ENCODE assay signal across 29 cellular contexts in the genomic region with DNA sequence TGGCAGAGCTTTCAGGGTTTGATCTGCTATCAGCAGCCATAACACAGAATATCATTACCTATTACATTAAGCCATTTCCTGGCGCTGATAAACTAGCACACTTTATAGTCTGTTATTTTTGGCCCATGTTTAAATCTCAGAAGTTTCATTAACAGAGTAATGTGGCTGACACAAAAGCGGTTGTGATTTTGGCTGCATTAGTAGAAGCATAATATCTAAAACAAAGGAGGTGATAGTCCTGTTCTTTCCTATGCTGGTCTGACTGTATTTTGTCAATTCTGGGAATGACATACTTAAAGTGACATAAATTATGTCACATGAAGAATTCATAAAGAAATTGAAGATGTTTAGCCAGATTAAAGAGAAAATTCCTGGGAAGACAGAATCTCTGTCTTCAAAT.
"Had no signal": no experiment of that assay in that cellular context is flagged by ENCODE, and none has a peak within 500 bp of the region (broad histone marks: within the 10 kb centered on the region; RNA-seq: fewer than 3 reads in every experiment).

No MANE protein-coding gene starts in this region.

- H3K36me3 ChIP-seq: colonic mucosa, esophagus muscularis mucosa, esophagus squamous epithelium, gastrocnemius medialis, gastroesophageal sphincter, heart left ventricle, heart right ventricle had no signal

- H3K27me3 ChIP-seq: colonic mucosa, gastrocnemius medialis, heart left ventricle, heart right ventricle had no signal

- H3K9me3 ChIP-seq: colonic mucosa, esophagus muscularis mucosa, esophagus squamous epithelium, gastrocnemius medialis, gastroesophageal sphincter, heart left ventricle, heart right ventricle had no signal

- H2AFZ ChIP-seq: hepatocyte had no signal

- ATAC-seq: effector memory CD8-positive, alpha-beta T cell; esophagus mucosa; foreskin keratinocyte; gastrocnemius medialis; gastroesophageal sphincter; heart left ventricle; heart right ventricle had no signal

- FAIRE-seq: colon, endometrium, endothelial cell of umbilical vein, frontal cortex had no signal

- H3K4me3 ChIP-seq: colonic mucosa, coronary artery, dorsolateral prefrontal cortex, esophagus muscularis mucosa, esophagus squamous epithelium, gastrocnemius medialis, gastroesophageal sphincter, heart left ventricle, heart right ventricle, hepatocyte had no signal

- H3K4me2 ChIP-seq: hepatocyte had no signal

- H3K79me2 ChIP-seq: hepatocyte had no signal

- H3K27ac ChIP-seq: colonic mucosa, coronary artery, dorsolateral prefrontal cortex, epithelial cell of prostate, esophagus muscularis mucosa, esophagus squamous epithelium, foreskin keratinocyte, gastrocnemius medialis, gastroesophageal sphincter, heart left ventricle, heart right ventricle, hepatocyte had no signal

- H3K4me1 ChIP-seq: colonic mucosa, esophagus squamous epithelium, foreskin keratinocyte had no signal

- DNase-seq: colonic mucosa; cortex of kidney; dermis blood vessel endothelial cell; dorsolateral prefrontal cortex; effector CD4-positive, alpha-beta T cell; effector CD8-positive, alpha-beta T cell; effector memory CD4-positive, alpha-beta T cell; effector memory CD8-positive, alpha-beta T cell; endodermal cell; erythroblast; esophagus squamous epithelium; foreskin fibroblast; foreskin keratinocyte; foreskin melanocyte; gastrocnemius medialis; glutamatergic neuron; head of caudate nucleus; heart left ventricle; heart right ventricle had no signal
